1 cellular context compared by ENCODE assay signal in the genomic region with DNA sequence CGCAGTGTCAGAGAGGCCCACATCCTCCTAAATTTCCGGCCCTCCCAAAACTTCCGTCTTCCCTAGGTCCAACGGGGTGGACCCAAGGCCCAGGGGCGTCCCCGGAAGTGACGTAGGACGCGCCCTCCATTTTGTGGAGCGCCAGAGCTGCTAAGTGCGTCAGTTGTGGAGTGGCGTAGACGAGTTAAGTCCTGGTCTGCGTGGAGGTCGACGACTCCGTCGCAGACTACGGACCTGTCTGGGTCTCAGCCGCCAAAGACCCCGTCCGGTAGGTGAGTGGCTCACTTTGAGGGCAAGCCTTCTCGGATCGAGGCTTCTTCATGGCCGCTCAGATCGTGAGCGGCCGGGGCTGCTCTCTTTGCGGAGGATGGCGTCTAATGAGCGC.
TF ChIP-seq lines count a peak whose summit lies in the region.

A gene (plus strand): TSS at position 159 of the 385 bp plus-strand sequence. CDS start 1,015 bp downstream, outside the sequence.

TF ChIP-seq in HEK293, 187 proteins besides CTCF, POLR2A, EP300 and RAD21 (continued from another document and continues in another):
- no peak for TF ChIP-seq ZNF274 (IDR thresholded peaks at IDR 0.05; ENCODE audit: low read length)
- no peak for TF ChIP-seq ZNF274 (tag by site-specific recombination; IDR thresholded peaks at IDR 0.05; ENCODE audit: borderline replicate concordance)
- TF ChIP-seq ZNF571 (tag by site-specific recombination; IDR thresholded peaks at IDR 0.05): no peak
- TF ChIP-seq ZBTB7A (tag by site-specific recombination; IDR thresholded peaks at IDR 0.05; ENCODE audit: low read depth): no peak
- TF ChIP-seq ZNF629 (tag by site-specific recombination; IDR thresholded peaks at IDR 0.05): peak; percentile 94
- TF ChIP-seq, protein P1, sequence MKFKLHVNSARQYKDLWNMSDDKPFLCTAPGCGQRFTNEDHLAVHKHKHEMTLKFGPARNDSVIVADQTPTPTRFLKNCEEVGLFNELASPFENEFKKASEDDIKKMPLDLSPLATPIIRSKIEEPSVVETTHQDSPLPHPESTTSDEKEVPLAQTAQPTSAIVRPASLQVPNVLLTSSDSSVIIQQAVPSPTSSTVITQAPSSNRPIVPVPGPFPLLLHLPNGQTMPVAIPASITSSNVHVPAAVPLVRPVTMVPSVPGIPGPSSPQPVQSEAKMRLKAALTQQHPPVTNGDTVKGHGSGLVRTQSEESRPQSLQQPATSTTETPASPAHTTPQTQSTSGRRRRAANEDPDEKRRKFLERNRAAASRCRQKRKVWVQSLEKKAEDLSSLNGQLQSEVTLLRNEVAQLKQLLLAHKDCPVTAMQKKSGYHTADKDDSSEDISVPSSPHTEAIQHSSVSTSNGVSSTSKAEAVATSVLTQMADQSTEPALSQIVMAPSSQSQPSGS (tag by site-specific recombination; IDR thresholded peaks at IDR 0.05; ENCODE audit: low read depth): peak; percentile 65
- TF ChIP-seq ZNF211 (tag by site-specific recombination; IDR thresholded peaks at IDR 0.05; ENCODE audit: low read depth): no peak
- TF ChIP-seq ZNF548 (tag by site-specific recombination; IDR thresholded peaks at IDR 0.05): no peak
- TF ChIP-seq ZNF791 (tag by site-specific recombination; IDR thresholded peaks at IDR 0.05): no peak
- no peak for TF ChIP-seq BCL11A (tag by site-specific recombination; IDR thresholded peaks at IDR 0.05; ENCODE audit: low read depth)
- TF ChIP-seq, protein P2, sequence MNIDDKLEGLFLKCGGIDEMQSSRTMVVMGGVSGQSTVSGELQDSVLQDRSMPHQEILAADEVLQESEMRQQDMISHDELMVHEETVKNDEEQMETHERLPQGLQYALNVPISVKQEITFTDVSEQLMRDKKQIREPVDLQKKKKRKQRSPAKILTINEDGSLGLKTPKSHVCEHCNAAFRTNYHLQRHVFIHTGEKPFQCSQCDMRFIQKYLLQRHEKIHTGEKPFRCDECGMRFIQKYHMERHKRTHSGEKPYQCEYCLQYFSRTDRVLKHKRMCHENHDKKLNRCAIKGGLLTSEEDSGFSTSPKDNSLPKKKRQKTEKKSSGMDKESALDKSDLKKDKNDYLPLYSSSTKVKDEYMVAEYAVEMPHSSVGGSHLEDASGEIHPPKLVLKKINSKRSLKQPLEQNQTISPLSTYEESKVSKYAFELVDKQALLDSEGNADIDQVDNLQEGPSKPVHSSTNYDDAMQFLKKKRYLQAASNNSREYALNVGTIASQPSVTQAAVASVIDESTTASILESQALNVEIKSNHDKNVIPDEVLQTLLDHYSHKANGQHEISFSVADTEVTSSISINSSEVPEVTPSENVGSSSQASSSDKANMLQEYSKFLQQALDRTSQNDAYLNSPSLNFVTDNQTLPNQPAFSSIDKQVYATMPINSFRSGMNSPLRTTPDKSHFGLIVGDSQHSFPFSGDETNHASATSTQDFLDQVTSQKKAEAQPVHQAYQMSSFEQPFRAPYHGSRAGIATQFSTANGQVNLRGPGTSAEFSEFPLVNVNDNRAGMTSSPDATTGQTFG (tag by site-specific recombination; IDR thresholded peaks at IDR 0.05; ENCODE audit: borderline replicate concordance): no peak
- no peak for TF ChIP-seq ZNF404 (tag by site-specific recombination; IDR thresholded peaks at IDR 0.05)
- no peak for TF ChIP-seq ZNF10 (tag by site-specific recombination; IDR thresholded peaks at IDR 0.05)
- peak; percentile 31; the same call in 1 of the 2 replicates for TF ChIP-seq ZFP37 (tag by site-specific recombination; IDR thresholded peaks at IDR 0.05)
- no peak for TF ChIP-seq ZFHX2 (tag by site-specific recombination; conservative IDR thresholded peaks at IDR 0.05)
- TF ChIP-seq ZIC2 (tag by site-specific recombination; IDR thresholded peaks at IDR 0.05): no peak
- no peak for TF ChIP-seq ZNF354C (tag by site-specific recombination; IDR thresholded peaks at IDR 0.05; ENCODE audit: borderline replicate concordance, low read depth)
- TF ChIP-seq, protein P3, sequence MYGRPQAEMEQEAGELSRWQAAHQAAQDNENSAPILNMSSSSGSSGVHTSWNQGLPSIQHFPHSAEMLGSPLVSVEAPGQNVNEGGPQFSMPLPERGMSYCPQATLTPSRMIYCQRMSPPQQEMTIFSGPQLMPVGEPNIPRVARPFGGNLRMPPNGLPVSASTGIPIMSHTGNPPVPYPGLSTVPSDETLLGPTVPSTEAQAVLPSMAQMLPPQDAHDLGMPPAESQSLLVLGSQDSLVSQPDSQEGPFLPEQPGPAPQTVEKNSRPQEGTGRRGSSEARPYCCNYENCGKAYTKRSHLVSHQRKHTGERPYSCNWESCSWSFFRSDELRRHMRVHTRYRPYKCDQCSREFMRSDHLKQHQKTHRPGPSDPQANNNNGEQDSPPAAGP (tag by site-specific recombination; IDR thresholded peaks at IDR 0.05): no peak
- no peak for TF ChIP-seq ZNF660 (tag by site-specific recombination; IDR thresholded peaks at IDR 0.05)
- TF ChIP-seq ZNF529 (tag by site-specific recombination; IDR thresholded peaks at IDR 0.05; ENCODE audit: insufficient replicate concordance): no peak
- TF ChIP-seq YY2 (tag by site-specific recombination; IDR thresholded peaks at IDR 0.05): peak; percentile 32; the same call in 1 of the 2 replicates
- TF ChIP-seq GFI1B (tag by site-specific recombination; IDR thresholded peaks at IDR 0.05): no peak
- TF ChIP-seq PRDM1 (tag by site-specific recombination; IDR thresholded peaks at IDR 0.05): no peak
- no peak for TF ChIP-seq HOXA7 (CRISPR knock-in tag; IDR thresholded peaks at IDR 0.05; ENCODE audit: borderline replicate concordance)
- TF ChIP-seq, protein P4, sequence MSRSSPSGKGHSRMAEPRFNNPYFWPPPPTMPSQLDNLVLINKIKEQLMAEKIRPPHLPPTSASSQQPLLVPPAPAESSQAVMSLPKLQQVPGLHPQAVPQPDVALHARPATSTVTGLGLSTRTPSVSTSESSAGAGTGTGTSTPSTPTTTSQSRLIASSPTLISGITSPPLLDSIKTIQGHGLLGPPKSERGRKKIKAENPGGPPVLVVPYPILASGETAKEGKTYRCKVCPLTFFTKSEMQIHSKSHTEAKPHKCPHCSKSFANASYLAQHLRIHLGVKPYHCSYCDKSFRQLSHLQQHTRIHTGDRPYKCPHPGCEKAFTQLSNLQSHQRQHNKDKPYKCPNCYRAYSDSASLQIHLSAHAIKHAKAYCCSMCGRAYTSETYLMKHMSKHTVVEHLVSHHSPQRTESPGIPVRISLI (tag by site-specific recombination; IDR thresholded peaks at IDR 0.05): no peak
- TF ChIP-seq ZNF155 (tag by site-specific recombination; IDR thresholded peaks at IDR 0.05): no peak
- TF ChIP-seq, protein P5, sequence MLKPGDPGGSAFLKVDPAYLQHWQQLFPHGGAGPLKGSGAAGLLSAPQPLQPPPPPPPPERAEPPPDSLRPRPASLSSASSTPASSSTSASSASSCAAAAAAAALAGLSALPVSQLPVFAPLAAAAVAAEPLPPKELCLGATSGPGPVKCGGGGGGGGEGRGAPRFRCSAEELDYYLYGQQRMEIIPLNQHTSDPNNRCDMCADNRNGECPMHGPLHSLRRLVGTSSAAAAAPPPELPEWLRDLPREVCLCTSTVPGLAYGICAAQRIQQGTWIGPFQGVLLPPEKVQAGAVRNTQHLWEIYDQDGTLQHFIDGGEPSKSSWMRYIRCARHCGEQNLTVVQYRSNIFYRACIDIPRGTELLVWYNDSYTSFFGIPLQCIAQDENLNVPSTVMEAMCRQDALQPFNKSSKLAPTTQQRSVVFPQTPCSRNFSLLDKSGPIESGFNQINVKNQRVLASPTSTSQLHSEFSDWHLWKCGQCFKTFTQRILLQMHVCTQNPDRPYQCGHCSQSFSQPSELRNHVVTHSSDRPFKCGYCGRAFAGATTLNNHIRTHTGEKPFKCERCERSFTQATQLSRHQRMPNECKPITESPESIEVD (tag by site-specific recombination; IDR thresholded peaks at IDR 0.05): no peak
- TF ChIP-seq, protein P6, sequence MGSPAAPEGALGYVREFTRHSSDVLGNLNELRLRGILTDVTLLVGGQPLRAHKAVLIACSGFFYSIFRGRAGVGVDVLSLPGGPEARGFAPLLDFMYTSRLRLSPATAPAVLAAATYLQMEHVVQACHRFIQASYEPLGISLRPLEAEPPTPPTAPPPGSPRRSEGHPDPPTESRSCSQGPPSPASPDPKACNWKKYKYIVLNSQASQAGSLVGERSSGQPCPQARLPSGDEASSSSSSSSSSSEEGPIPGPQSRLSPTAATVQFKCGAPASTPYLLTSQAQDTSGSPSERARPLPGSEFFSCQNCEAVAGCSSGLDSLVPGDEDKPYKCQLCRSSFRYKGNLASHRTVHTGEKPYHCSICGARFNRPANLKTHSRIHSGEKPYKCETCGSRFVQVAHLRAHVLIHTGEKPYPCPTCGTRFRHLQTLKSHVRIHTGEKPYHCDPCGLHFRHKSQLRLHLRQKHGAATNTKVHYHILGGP (tag by site-specific recombination; IDR thresholded peaks at IDR 0.05): no peak
- TF ChIP-seq, protein P7, sequence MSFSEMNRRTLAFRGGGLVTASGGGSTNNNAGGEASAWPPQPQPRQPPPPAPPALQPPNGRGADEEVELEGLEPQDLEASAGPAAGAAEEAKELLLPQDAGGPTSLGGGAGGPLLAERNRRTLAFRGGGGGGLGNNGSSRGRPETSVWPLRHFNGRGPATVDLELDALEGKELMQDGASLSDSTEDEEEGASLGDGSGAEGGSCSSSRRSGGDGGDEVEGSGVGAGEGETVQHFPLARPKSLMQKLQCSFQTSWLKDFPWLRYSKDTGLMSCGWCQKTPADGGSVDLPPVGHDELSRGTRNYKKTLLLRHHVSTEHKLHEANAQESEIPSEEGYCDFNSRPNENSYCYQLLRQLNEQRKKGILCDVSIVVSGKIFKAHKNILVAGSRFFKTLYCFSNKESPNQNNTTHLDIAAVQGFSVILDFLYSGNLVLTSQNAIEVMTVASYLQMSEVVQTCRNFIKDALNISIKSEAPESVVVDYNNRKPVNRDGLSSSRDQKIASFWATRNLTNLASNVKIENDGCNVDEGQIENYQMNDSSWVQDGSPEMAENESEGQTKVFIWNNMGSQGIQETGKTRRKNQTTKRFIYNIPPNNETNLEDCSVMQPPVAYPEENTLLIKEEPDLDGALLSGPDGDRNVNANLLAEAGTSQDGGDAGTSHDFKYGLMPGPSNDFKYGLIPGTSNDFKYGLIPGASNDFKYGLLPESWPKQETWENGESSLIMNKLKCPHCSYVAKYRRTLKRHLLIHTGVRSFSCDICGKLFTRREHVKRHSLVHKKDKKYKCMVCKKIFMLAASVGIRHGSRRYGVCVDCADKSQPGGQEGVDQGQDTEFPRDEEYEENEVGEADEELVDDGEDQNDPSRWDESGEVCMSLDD (tag by site-specific recombination; IDR thresholded peaks at IDR 0.05): no peak
- TF ChIP-seq ZNF600 (tag by site-specific recombination; IDR thresholded peaks at IDR 0.05): no peak
- TF ChIP-seq FEZF1 (tag by site-specific recombination; IDR thresholded peaks at IDR 0.05): no peak; the same call in 1 of the 2 replicates
- TF ChIP-seq, protein P8, sequence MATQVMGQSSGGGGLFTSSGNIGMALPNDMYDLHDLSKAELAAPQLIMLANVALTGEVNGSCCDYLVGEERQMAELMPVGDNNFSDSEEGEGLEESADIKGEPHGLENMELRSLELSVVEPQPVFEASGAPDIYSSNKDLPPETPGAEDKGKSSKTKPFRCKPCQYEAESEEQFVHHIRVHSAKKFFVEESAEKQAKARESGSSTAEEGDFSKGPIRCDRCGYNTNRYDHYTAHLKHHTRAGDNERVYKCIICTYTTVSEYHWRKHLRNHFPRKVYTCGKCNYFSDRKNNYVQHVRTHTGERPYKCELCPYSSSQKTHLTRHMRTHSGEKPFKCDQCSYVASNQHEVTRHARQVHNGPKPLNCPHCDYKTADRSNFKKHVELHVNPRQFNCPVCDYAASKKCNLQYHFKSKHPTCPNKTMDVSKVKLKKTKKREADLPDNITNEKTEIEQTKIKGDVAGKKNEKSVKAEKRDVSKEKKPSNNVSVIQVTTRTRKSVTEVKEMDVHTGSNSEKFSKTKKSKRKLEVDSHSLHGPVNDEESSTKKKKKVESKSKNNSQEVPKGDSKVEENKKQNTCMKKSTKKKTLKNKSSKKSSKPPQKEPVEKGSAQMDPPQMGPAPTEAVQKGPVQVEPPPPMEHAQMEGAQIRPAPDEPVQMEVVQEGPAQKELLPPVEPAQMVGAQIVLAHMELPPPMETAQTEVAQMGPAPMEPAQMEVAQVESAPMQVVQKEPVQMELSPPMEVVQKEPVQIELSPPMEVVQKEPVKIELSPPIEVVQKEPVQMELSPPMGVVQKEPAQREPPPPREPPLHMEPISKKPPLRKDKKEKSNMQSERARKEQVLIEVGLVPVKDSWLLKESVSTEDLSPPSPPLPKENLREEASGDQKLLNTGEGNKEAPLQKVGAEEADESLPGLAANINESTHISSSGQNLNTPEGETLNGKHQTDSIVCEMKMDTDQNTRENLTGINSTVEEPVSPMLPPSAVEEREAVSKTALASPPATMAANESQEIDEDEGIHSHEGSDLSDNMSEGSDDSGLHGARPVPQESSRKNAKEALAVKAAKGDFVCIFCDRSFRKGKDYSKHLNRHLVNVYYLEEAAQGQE (tag by site-specific recombination; IDR thresholded peaks at IDR 0.05): no peak
- no peak for TF ChIP-seq ZNF837 (tag by site-specific recombination; IDR thresholded peaks at IDR 0.05)
- TF ChIP-seq ZNF114 (tag by site-specific recombination; IDR thresholded peaks at IDR 0.05): no peak
- no peak for TF ChIP-seq ZSCAN23 (tag by site-specific recombination; IDR thresholded peaks at IDR 0.05)
- no peak for TF ChIP-seq ZNF121 (tag by site-specific recombination; IDR thresholded peaks at IDR 0.05)
- no peak for TF ChIP-seq SETDB1 (IDR thresholded peaks at IDR 0.05; ENCODE audit: insufficient read length, low read length)
- no peak for TF ChIP-seq ZNF302 (tag by site-specific recombination; IDR thresholded peaks at IDR 0.05; ENCODE audit: low read depth)
- no peak for TF ChIP-seq ZNF560 (tag by site-specific recombination; IDR thresholded peaks at IDR 0.05; ENCODE audit: borderline replicate concordance)
- TF ChIP-seq ZNF658 (tag by site-specific recombination; IDR thresholded peaks at IDR 0.05): no peak
- peak; percentile 34 for TF ChIP-seq ZNF76 (tag by site-specific recombination; IDR thresholded peaks at IDR 0.05; ENCODE audit: borderline replicate concordance, low read depth)
- no peak for TF ChIP-seq ZNF530 (tag by site-specific recombination; IDR thresholded peaks at IDR 0.05; ENCODE audit: low read depth)
- no peak for TF ChIP-seq ZNF544 (tag by site-specific recombination; IDR thresholded peaks at IDR 0.05)
- no peak for TF ChIP-seq SALL2 (tag by site-specific recombination; IDR thresholded peaks at IDR 0.05; ENCODE audit: borderline replicate concordance)
- TF ChIP-seq ZNF175 (tag by site-specific recombination; IDR thresholded peaks at IDR 0.05): no peak
- TF ChIP-seq, protein P9, sequence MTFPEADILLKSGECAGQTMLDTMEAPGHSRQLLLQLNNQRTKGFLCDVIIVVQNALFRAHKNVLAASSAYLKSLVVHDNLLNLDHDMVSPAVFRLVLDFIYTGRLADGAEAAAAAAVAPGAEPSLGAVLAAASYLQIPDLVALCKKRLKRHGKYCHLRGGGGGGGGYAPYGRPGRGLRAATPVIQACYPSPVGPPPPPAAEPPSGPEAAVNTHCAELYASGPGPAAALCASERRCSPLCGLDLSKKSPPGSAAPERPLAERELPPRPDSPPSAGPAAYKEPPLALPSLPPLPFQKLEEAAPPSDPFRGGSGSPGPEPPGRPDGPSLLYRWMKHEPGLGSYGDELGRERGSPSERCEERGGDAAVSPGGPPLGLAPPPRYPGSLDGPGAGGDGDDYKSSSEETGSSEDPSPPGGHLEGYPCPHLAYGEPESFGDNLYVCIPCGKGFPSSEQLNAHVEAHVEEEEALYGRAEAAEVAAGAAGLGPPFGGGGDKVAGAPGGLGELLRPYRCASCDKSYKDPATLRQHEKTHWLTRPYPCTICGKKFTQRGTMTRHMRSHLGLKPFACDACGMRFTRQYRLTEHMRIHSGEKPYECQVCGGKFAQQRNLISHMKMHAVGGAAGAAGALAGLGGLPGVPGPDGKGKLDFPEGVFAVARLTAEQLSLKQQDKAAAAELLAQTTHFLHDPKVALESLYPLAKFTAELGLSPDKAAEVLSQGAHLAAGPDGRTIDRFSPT (tag by site-specific recombination; IDR thresholded peaks at IDR 0.05): no peak
